17 cellular contexts compared by ENCODE assay signal in the genomic region with DNA sequence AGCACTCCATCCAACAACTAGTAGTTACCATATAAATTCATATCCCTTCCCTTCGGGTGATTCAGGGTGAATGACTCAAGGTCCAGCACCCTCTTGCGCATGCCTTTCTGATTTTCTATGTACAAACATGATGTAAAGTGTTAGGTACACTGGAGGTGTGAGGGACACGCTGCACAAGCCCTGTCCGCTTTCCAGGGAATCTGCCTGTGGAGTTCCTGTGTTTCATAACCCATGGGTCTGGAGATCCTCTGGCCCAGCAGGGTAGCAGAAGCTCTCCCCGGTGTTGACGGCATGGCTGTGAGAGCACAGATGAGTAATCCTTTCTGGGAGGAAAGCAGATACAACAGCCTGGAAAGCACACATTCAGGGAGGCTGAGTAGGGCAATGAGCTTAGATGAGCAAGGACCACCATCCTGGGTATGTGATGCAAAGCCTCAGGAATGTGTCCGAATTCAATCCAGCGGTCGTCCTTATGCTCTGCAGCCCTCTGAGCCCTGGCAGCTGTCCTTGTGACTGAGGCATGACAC.
DNase-seq lines count a peak whose midpoint lies in the region; TF ChIP-seq lines count a peak whose summit lies in the region.
"Had no signal": no experiment of that assay in that cellular context is flagged by ENCODE, and none has a peak within 500 bp of the region (broad histone marks: within the 10 kb centered on the region; RNA-seq: fewer than 3 reads in every experiment).

No MANE protein-coding gene starts in this region.

- H4K8ac ChIP-seq in mesenchymal stem cell (ENCODE audit: low read length): no peak overlapping the region

- POLR2A ChIA-PET in A673 (lab: Charles Lee; ENCODE audit: low non-redundant PET): no interaction called here

- intact Hi-C loops in A673 (cut with micrococcal nuclease; ENCODE audit: unreplicated experiment): no loop called here

- CTCF ChIA-PET in A673 (lab: Charles Lee): no interaction called here

- H2BK120ac ChIP-seq in mesenchymal stem cell (ENCODE audit: low read depth, low read length): no peak overlapping the region

- no peak overlapping the region for H2BK15ac ChIP-seq in mesenchymal stem cell (ENCODE audit: low read depth, poor library complexity, severe bottlenecking)

- no peak overlapping the region for H3K18ac ChIP-seq in mesenchymal stem cell (ENCODE audit: low read depth in 1 of 2, low read length in 2 of 2)

- no peak overlapping the region for H2BK12ac ChIP-seq in mesenchymal stem cell (ENCODE audit: low read length in 2 of 2)

- H3K27ac ChIP-seq in A673 (ENCODE audit: low read depth, low read length, poor library complexity, severe bottlenecking) (peak overlapping the region; percentile 44), mesenchymal stem cell (ENCODE audit: low read length, poor library complexity, severe bottlenecking) (no peak overlapping the region)
- H3K27ac ChIP-seq: HL-60, left ventricle myocardium inferior, transverse colon had no signal

- TF ChIP-seq CTCF in A673 (conservative IDR thresholded peaks at IDR 0.05; ENCODE audit: low read depth, low read length) (no peak), cardiac fibroblast (IDR thresholded peaks at IDR 0.05; ENCODE audit: low read depth, low read length) (no peak)

- no peaks in the 10 kb centered on the region for H3K9me3 ChIP-seq in A673 (ENCODE audit: low read depth, low read length, poor library complexity, severe bottlenecking)
- H3K9me3 ChIP-seq in MG63: no peaks in the 10 kb centered on the region; the same call in none of the 2 replicates
- H3K9me3 ChIP-seq in mesenchymal stem cell (ENCODE audit: control insufficient read depth, low read length): no peaks in the 10 kb centered on the region
- H3K9me3 ChIP-seq: transverse colon had no signal

- no peak overlapping the region for H3K14ac ChIP-seq in mesenchymal stem cell (ENCODE audit: low read length in 2 of 2)

- no peak overlapping the region for H3K4ac ChIP-seq in mesenchymal stem cell (ENCODE audit: low read depth in 1 of 2, low read length in 2 of 2)

- no peak overlapping the region for H2AK5ac ChIP-seq in mesenchymal stem cell (ENCODE audit: low read length, severe bottlenecking)

- no peak overlapping the region for H2BK5ac ChIP-seq in mesenchymal stem cell (ENCODE audit: low read depth, low read length, poor library complexity, severe bottlenecking)

- H3K4me2 ChIP-seq in mesenchymal stem cell (ENCODE audit: low read length, poor library complexity, severe bottlenecking): no peak overlapping the region

- no peak overlapping the region for H3K9ac ChIP-seq in mesenchymal stem cell (ENCODE audit: low read length)

- 54% methylated on average over 9 of the region's 9 CpGs for WGBS in mesenchymal stem cell

- no peaks in the 10 kb centered on the region for H3K79me1 ChIP-seq in mesenchymal stem cell (replicated peaks; ENCODE audit: low read length, poor library complexity, severe bottlenecking)

- DNase-seq in A673 (ENCODE audit: low spot score) (peak; percentile 64), MG63 (peak; percentile 98), cardiac fibroblast (ENCODE audit: low read depth in 2 of 2) (peak; percentile 29 to 76), mesenchymal stem cell (peak; percentile 24), HuH-7.5 (ENCODE audit: low spot score) (no peak), NCI-H510A (lab: John Stamatoyannopoulos, UW) (no peak), NCI-H510A treated with DMSO at 0.1 percent for 48 hours (lab: John Stamatoyannopoulos, UW) (no peak)
- no peak for DNase-seq in effector CD8-positive, alpha-beta T cell (lab: John Stamatoyannopoulos, UW)
- DNase-seq: ACHN; activated CD8-positive, alpha-beta T cell treated with anti-CD3 and anti-CD28 coated beads, Interleukin-2, amount 10 ng/mL, durations not matched to agents 7 days and 5 days; head of caudate nucleus; left ventricle myocardium inferior; nucleus accumbens; RPMI8226; T-helper 9 cell; transverse colon had no signal

- H3K4me3 ChIP-seq in A673 (ENCODE audit: low read depth, low read length, poor library complexity, severe bottlenecking) (no peak overlapping the region), MG63 (no peak overlapping the region), cardiac fibroblast (replicated peaks in 1 of 2; ENCODE audit: low read depth in 2 of 2, low read length in 2 of 2) (no peak overlapping the region), mesenchymal stem cell (ENCODE audit: insufficient read depth in 1 of 2, low read depth in 1 of 2, low read length in 2 of 2) (no peak overlapping the region)
- H3K4me3 ChIP-seq: left ventricle myocardium inferior, transverse colon had no signal

- no peak overlapping the region for H4K91ac ChIP-seq in mesenchymal stem cell (ENCODE audit: low read length)

- H3K36me3 ChIP-seq in A673 (ENCODE audit: insufficient read depth, low read length, poor library complexity, severe bottlenecking) (no peaks in the 10 kb centered on the region), MG63 (no peaks in the 10 kb centered on the region), mesenchymal stem cell (ENCODE audit: control insufficient read depth in 1 of 2, insufficient read depth in 2 of 2, low read depth in 1 of 2, low read length in 2 of 2) (no peaks in the 10 kb centered on the region)
- H3K36me3 ChIP-seq: left ventricle myocardium inferior, transverse colon had no signal

- H3K27me3 ChIP-seq in A673 (replicated peaks; ENCODE audit: insufficient read depth, low read depth, low read length, poor library complexity) (no peaks in the 10 kb centered on the region), MG63 (no peaks in the 10 kb centered on the region), mesenchymal stem cell (ENCODE audit: control insufficient read depth in 1 of 2, insufficient read depth in 1 of 2, low read length in 2 of 2) (no peaks in the 10 kb centered on the region)
- H3K27me3 ChIP-seq: transverse colon had no signal

- no peak overlapping the region for H3K23ac ChIP-seq in mesenchymal stem cell (ENCODE audit: low read length in 2 of 2)

- no peak overlapping the region for H2AFZ ChIP-seq in mesenchymal stem cell (ENCODE audit: low read depth, low read length)

- BruUV-seq in A673 (replicated peaks; lab: Mats Ljungman, UMichigan): no TSS peak

- peaks cover 16% of the 10 kb centered on the region for H3K4me1 ChIP-seq in A673 (ENCODE audit: insufficient read depth, low read length, poor library complexity, severe bottlenecking)
- peaks cover 4% of the 10 kb centered on the region for H3K4me1 ChIP-seq in mesenchymal stem cell (ENCODE audit: control insufficient read depth, insufficient read depth, low read depth, low read length)
- H3K4me1 ChIP-seq: left ventricle myocardium inferior had no signal

Comparison
In these comparisons a context has a peak if more than half of its experiments do, and no peak if none do; other contexts are left out.
1. DNase-seq: peak in A673 (single experiment), MG63 (single experiment), cardiac fibroblast (2 of 2) and mesenchymal stem cell (single experiment); none in effector CD8-positive, alpha-beta T cell (single experiment), HuH-7.5 (single experiment), NCI-H510A (single experiment) and NCI-H510A treated with DMSO at 0.1 percent for 48 hours (single experiment).